ENCODE assay signal across 1 cellular context in genomic region chr2:231707625-231708049, GRCh38.
TF ChIP-seq lines count a peak whose summit lies in the region.

No MANE protein-coding gene starts in this region.

TF ChIP-seq in A549, 52 proteins besides CTCF, POLR2A, EP300 and RAD21 (continued from another document):
- TF ChIP-seq, protein P1, sequence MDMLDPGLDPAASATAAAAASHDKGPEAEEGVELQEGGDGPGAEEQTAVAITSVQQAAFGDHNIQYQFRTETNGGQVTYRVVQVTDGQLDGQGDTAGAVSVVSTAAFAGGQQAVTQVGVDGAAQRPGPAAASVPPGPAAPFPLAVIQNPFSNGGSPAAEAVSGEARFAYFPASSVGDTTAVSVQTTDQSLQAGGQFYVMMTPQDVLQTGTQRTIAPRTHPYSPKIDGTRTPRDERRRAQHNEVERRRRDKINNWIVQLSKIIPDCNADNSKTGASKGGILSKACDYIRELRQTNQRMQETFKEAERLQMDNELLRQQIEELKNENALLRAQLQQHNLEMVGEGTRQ (IDR thresholded peaks at IDR 0.05): no peak
- TF ChIP-seq, protein P2, sequence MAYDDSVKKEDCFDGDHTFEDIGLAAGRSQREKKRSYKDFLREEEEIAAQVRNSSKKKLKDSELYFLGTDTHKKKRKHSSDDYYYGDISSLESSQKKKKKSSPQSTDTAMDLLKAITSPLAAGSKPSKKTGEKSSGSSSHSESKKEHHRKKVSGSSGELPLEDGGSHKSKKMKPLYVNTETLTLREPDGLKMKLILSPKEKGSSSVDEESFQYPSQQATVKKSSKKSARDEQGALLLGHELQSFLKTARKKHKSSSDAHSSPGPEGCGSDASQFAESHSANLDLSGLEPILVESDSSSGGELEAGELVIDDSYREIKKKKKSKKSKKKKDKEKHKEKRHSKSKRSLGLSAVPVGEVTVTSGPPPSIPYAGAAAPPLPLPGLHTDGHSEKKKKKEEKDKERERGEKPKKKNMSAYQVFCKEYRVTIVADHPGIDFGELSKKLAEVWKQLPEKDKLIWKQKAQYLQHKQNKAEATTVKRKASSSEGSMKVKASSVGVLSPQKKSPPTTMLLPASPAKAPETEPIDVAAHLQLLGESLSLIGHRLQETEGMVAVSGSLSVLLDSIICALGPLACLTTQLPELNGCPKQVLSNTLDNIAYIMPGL (CRISPR knock-in tag; IDR thresholded peaks at IDR 0.05; ENCODE audit: borderline replicate concordance): 0 out of 2 replicates have a peak, but pooled peaks have one; percentile 27
- no peak for TF ChIP-seq NR3C1 (IDR thresholded peaks at IDR 0.05)
- 0 out of 2 replicates have a peak, but pooled peaks have one; percentile 15 for TF ChIP-seq FOXS1 (CRISPR knock-in tag; IDR thresholded peaks at IDR 0.05)
- no peak for TF ChIP-seq HOXB5 (CRISPR knock-in tag; IDR thresholded peaks at IDR 0.05)
- no peak for TF ChIP-seq CBX2 (IDR thresholded peaks at IDR 0.05; ENCODE audit: borderline replicate concordance, low read depth)
- no peak for TF ChIP-seq GATA3 (IDR thresholded peaks at IDR 0.05; ENCODE audit: borderline replicate concordance)
- TF ChIP-seq ESRRA (IDR thresholded peaks at IDR 0.05; ENCODE audit: borderline replicate concordance, low read length): no peak
- no peak for TF ChIP-seq CBX8 (IDR thresholded peaks at IDR 0.05)
- peak; percentile 76 for TF ChIP-seq EHF (CRISPR knock-in tag; IDR thresholded peaks at IDR 0.05)
- peak; percentile 73; the same call in 1 of the 2 replicates for TF ChIP-seq HOXA7 (CRISPR knock-in tag; IDR thresholded peaks at IDR 0.05)
- TF ChIP-seq TP53 (CRISPR knock-in tag; IDR thresholded peaks at IDR 0.05): peak; percentile 84; the same call in 1 of the 2 replicates
- TF ChIP-seq BHLHE40 (IDR thresholded peaks at IDR 0.05; ENCODE audit: low read depth, low read length): no peak
- TF ChIP-seq TFCP2L1 (CRISPR knock-in tag; IDR thresholded peaks at IDR 0.05): 0 out of 2 replicates have a peak, but pooled peaks have one; percentile 19
- TF ChIP-seq CEBPB (IDR thresholded peaks at IDR 0.05): no peak
